In genomic region chr12:96448287-96448686, GRCh38 we compare ENCODE assay signal across 15 cellular contexts. TPM values are rescaled to one million over a fixed set of nuclear protein-coding genes. Genes with fewer than 3 reads are reported as not detected.
A peak's percentile ranks its signal among the peaks of the same experiment; 100 is the strongest.
DNase-seq lines count a peak whose midpoint lies in the region; ATAC-seq, FAIRE-seq and TF ChIP-seq lines count a peak whose summit lies in the region.
"Had no signal": no experiment of that assay in that cellular context is flagged by ENCODE, and none has a peak within 500 bp of the region (broad histone marks: within the 10 kb centered on the region; RNA-seq: fewer than 3 reads in every experiment).

No MANE protein-coding gene starts in this region.

- H3K27ac ChIP-seq in CD4-positive, alpha-beta T cell (ENCODE audit: low read depth, low read length) = no peak overlapping the region
- peak overlapping the region; percentile 96 for H3K27ac ChIP-seq in astrocyte (ENCODE audit: low read depth, low read length)
- H3K27ac ChIP-seq in keratinocyte (ENCODE audit: control insufficient read depth, insufficient read depth, low read length) = peak overlapping the region; percentile 93
- H3K27ac ChIP-seq: HL-60, sigmoid colon had no signal

- CTCF ChIA-PET in CD4-positive, alpha-beta T cell (lab: Charles Lee) = interaction anchor here (3.1 to 6.4 kb wide), 2 partner anchors 41 to 48 kb away, joined by 10 to 49 read pairs; partner anchors contain the start of genes CDK17 and CFAP54

- H3K9me3 Mint-ChIP-seq in CD4-positive, alpha-beta T cell = no peaks in the 10 kb centered on the region
- H3K9me3 Mint-ChIP-seq in astrocyte (ENCODE audit: unreplicated experiment) (peaks cover 12% of the 10 kb centered on the region), chondrocyte (ENCODE audit: low read depth) (peaks cover 13% of the 10 kb centered on the region)
- H3K9me3 Mint-ChIP-seq: CD8-positive, alpha-beta T cell; naive B cell had no signal

- peak overlapping the region; percentile 38 for H3K27ac Mint-ChIP-seq in CD4-positive, alpha-beta T cell
- H3K27ac Mint-ChIP-seq in astrocyte (ENCODE audit: unreplicated experiment) = peak overlapping the region; percentile 51
- no peak overlapping the region for H3K27ac Mint-ChIP-seq in chondrocyte (ENCODE audit: unreplicated experiment)
- H3K27ac Mint-ChIP-seq: CD8-positive, alpha-beta T cell had no signal

- no peaks in the 10 kb centered on the region for H3K9me3 ChIP-seq in CD4-positive, alpha-beta T cell (ENCODE audit: control insufficient read depth, low read length)
- H3K9me3 ChIP-seq in astrocyte (ENCODE audit: insufficient read depth, low read depth, low read length) (no peaks in the 10 kb centered on the region), keratinocyte (ENCODE audit: control insufficient read depth, low read depth, low read length) (no peaks in the 10 kb centered on the region)
- H3K9me3 ChIP-seq: sigmoid colon had no signal

- TF ChIP-seq POLR2A in lower leg skin (IDR thresholded peaks at IDR 0.05) = no peak

- H3K4me3 ChIP-seq in astrocyte (ENCODE audit: insufficient read depth, low read depth, low read length) (no peak overlapping the region), keratinocyte (ENCODE audit: control insufficient read depth in 2 of 3, extremely low read depth in 1 of 3, insufficient read depth in 2 of 3, low read depth in 1 of 3, low read length in 3 of 3) (no peak overlapping the region), lower leg skin (ENCODE audit: low read depth, poor library complexity, severe bottlenecking) (no peak overlapping the region)
- H3K4me3 ChIP-seq: sigmoid colon had no signal

- peaks cover 27% of the 10 kb centered on the region for H3K4me1 Mint-ChIP-seq in CD4-positive, alpha-beta T cell (ENCODE audit: low read depth)
- H3K4me1 Mint-ChIP-seq in astrocyte (ENCODE audit: low read depth, unreplicated experiment) (peaks cover 20% of the 10 kb centered on the region), chondrocyte (ENCODE audit: low read depth) (peaks cover 19% of the 10 kb centered on the region)

- no peak for DNase-seq in CD4-positive, alpha-beta T cell
- DNase-seq in HS-5 (ENCODE audit: low read depth) (peak; percentile 73), astrocyte (ENCODE audit: low read depth) (peak; percentile 82), keratinocyte (ENCODE audit: low read depth, low spot score) (no peak), chondrocyte (ENCODE audit: low spot score) (no peak), lower leg skin (ENCODE audit: low spot score in 2 of 2) (no peak), cerebellar nuclear complex (lab: John Stamatoyannopoulos, UW) (no peak)
- DNase-seq in effector CD4-positive, alpha-beta T cell = no peak
- DNase-seq: activated CD4-positive, alpha-beta T cell treated with anti-CD3 and anti-CD28 coated beads, Interleukin-2, amount 50 U/mL, for 4 hours; CD8-positive, alpha-beta T cell; central memory CD4-positive, alpha-beta T cell; naive B cell; NCI-H345; sigmoid colon had no signal

- ATAC-seq in CD4-positive, alpha-beta T cell (ENCODE audit: poor library complexity) = no peak
- ATAC-seq: CD8-positive, alpha-beta T cell had no signal

- H3K4me3 Mint-ChIP-seq in CD4-positive, alpha-beta T cell = no peak overlapping the region
- H3K4me3 Mint-ChIP-seq in astrocyte (ENCODE audit: unreplicated experiment) = no peak overlapping the region
- H3K4me3 Mint-ChIP-seq in chondrocyte (ENCODE audit: unreplicated experiment) = no peak overlapping the region
- H3K4me3 Mint-ChIP-seq: CD8-positive, alpha-beta T cell; naive B cell had no signal

- H3K36me3 Mint-ChIP-seq in CD4-positive, alpha-beta T cell (ENCODE audit: low read depth) = no peaks in the 10 kb centered on the region
- H3K36me3 Mint-ChIP-seq in astrocyte (ENCODE audit: low read depth, unreplicated experiment) (no peaks in the 10 kb centered on the region), chondrocyte (ENCODE audit: low read depth) (no peaks in the 10 kb centered on the region)
- H3K36me3 Mint-ChIP-seq: CD8-positive, alpha-beta T cell; naive B cell had no signal

- H3K4me2 ChIP-seq in astrocyte (ENCODE audit: low read length) (peak overlapping the region; percentile 0), keratinocyte (ENCODE audit: control insufficient read depth, extremely low read depth, insufficient read depth, low read depth, low read length) (peak overlapping the region; percentile 10)

- H4K20me1 ChIP-seq in astrocyte (ENCODE audit: insufficient read depth, low read length) (no peaks in the 10 kb centered on the region), keratinocyte (ENCODE audit: control insufficient read depth, extremely low read depth, insufficient read depth, low read length) (no peaks in the 10 kb centered on the region)

- H2AFZ ChIP-seq in astrocyte (ENCODE audit: low read depth, low read length) = no peak overlapping the region
- H2AFZ ChIP-seq in keratinocyte (ENCODE audit: control insufficient read depth, low read length) = peak overlapping the region; percentile 36

- intact Hi-C loops in CD4-positive, alpha-beta T cell (cut with DNase I, micrococcal nuclease) = loop anchor here (5.0 kb wide), 2 partner anchors 34 to 251 kb away; no protein-coding TSS in a partner anchor
- intact Hi-C loops in lower leg skin (cut with DNase I; ENCODE audit: low total_unique reads) = no loop called here

- peak overlapping the region; percentile 17 for H3K9ac ChIP-seq in astrocyte (ENCODE audit: low read length)
- peak overlapping the region; percentile 22 for H3K9ac ChIP-seq in keratinocyte (ENCODE audit: control insufficient read depth, extremely low read depth, insufficient read depth, low read length)

- no peaks in the 10 kb centered on the region for H3K27me3 Mint-ChIP-seq in CD4-positive, alpha-beta T cell
- H3K27me3 Mint-ChIP-seq in astrocyte (ENCODE audit: low read depth, unreplicated experiment) (no peaks in the 10 kb centered on the region), chondrocyte (ENCODE audit: low read depth) (no peaks in the 10 kb centered on the region)
- H3K27me3 Mint-ChIP-seq: naive B cell had no signal

- FAIRE-seq in astrocyte (lab: Jason Lieb, UNC) (no peak), keratinocyte (lab: Jason Lieb, UNC) (peak; percentile 77)

- H3K79me2 ChIP-seq in astrocyte (ENCODE audit: insufficient read depth, low read length) (no peaks in the 10 kb centered on the region), keratinocyte (ENCODE audit: control insufficient read depth, insufficient read depth, low read length) (no peaks in the 10 kb centered on the region)

- H3K4me1 ChIP-seq in astrocyte (ENCODE audit: insufficient read depth, low read length) (peaks cover 16% of the 10 kb centered on the region), keratinocyte (ENCODE audit: control insufficient read depth, extremely low read depth, insufficient read depth, low read length) (peaks cover 34% of the 10 kb centered on the region)
- H3K4me1 ChIP-seq: sigmoid colon had no signal

- H3K9me1 ChIP-seq in keratinocyte (ENCODE audit: control insufficient read depth, extremely low read depth, insufficient read depth, low read length) = no peaks in the 10 kb centered on the region

- 86 to 88% methylated on average over 3 of the region's 3 CpGs for WGBS in lower leg skin, 2 donors

- H3K36me3 ChIP-seq in astrocyte (ENCODE audit: insufficient read depth, low read length) (no peaks in the 10 kb centered on the region), keratinocyte (ENCODE audit: control insufficient read depth in 2 of 2, extremely low read depth in 1 of 2, insufficient read depth in 2 of 2, low read length in 2 of 2) (no peaks in the 10 kb centered on the region)
- H3K36me3 ChIP-seq: sigmoid colon had no signal

- H3K27me3 ChIP-seq in CD4-positive, alpha-beta T cell (ENCODE audit: control insufficient read depth, insufficient read depth, low read length) = no peaks in the 10 kb centered on the region
- H3K27me3 ChIP-seq in astrocyte (ENCODE audit: insufficient read depth, low read length) (no peaks in the 10 kb centered on the region), keratinocyte (ENCODE audit: control insufficient read depth, extremely low read depth, insufficient read depth, low read length) (no peaks in the 10 kb centered on the region)
- H3K27me3 ChIP-seq: sigmoid colon had no signal

- POLR2A ChIA-PET in CD4-positive, alpha-beta T cell (lab: Charles Lee) = no interaction called here

- dilution Hi-C loops in keratinocyte (cut with MboI; ENCODE audit: extremely low pct_ligation_motif_present, low sequenced_read_pairs) = no loop called here

- TF ChIP-seq CTCF in CD4-positive, alpha-beta T cell (IDR thresholded peaks at IDR 0.05) = no peak
- no peak for TF ChIP-seq CTCF in astrocyte (IDR thresholded peaks at IDR 0.05; ENCODE audit: insufficient read depth, low read depth, low read length)
- TF ChIP-seq CTCF in keratinocyte (optimal IDR thresholded peaks at IDR 0.05 in 1 of 3, IDR thresholded peaks at IDR 0.05 in 1 of 3, conservative IDR thresholded peaks at IDR 0.05 in 1 of 3; ENCODE audit: extremely low read depth in 1 of 3, insufficient read depth in 2 of 3, low read length in 3 of 3) = no peak
- no peak for TF ChIP-seq CTCF in chondrocyte (IDR thresholded peaks at IDR 0.05)
- no peak for TF ChIP-seq CTCF in lower leg skin (IDR thresholded peaks at IDR 0.05)

RNA-seq across cellular contexts. Expression of gene CFAP54, which starts 41.1 kb away (rescaled TPM):
- under 1 TPM; 0.20 to 0.22 TPM for total RNA-seq in CD4-positive, alpha-beta T cell
- total RNA-seq in astrocyte (0.62 and 1.1 TPM in 2 replicates), chondrocyte (0.15 to 1.1 TPM (median 0.44 TPM) in 3 replicates), lower leg skin (under 1 TPM in 2 of 4 donors, not detected in 2; 0.04 to 0.59 TPM)
- polyA plus RNA-seq in keratinocyte = 0.46 to 1.2 TPM (median 0.77 TPM) in 3 replicates
- 0.35 TPM for polyA plus RNA-seq in keratinocyte (2011; ENCODE audit: low read depth)
- 0.21 and 0.35 TPM in 2 replicates for polyA plus RNA-seq in keratinocyte (2011; cell fraction: cytosol; rRNA removed)
- 0.84 and 1.1 TPM in 2 replicates for polyA plus RNA-seq in keratinocyte (2011; cell fraction: nucleus; rRNA removed)
- polyA plus RNA-seq in keratinocyte (2012; ENCODE audit: low replicate concordance) = 0.89 TPM in 1 of 2 replicates, not detected in the other
- 0.79 to 4.8 TPM (median 4.4 TPM) in 3 replicates for polyA minus RNA-seq in keratinocyte
- polyA minus RNA-seq in keratinocyte (2011; cell fraction: cytosol; rRNA and poly(A)+ RNA removed) = 1.3 TPM
- 1.1 and 3.5 TPM in 2 replicates for polyA minus RNA-seq in keratinocyte (2011; cell fraction: nucleus; rRNA and poly(A)+ RNA removed)

RNA-seq across cellular contexts. Expression of gene CDK17, which starts 48.0 kb away (rescaled TPM):
- total RNA-seq in CD4-positive, alpha-beta T cell = 100 to 1,000 TPM; 112 to 113 TPM
- 53.0 and 64.2 TPM in 2 replicates for total RNA-seq in astrocyte
- 19.9 to 33.0 TPM (median 30.1 TPM) in 3 replicates for polyA plus RNA-seq in keratinocyte
- polyA plus RNA-seq in keratinocyte (2011; ENCODE audit: low read depth) = 12.3 TPM
- 11.9 and 32.5 TPM in 2 replicates for polyA plus RNA-seq in keratinocyte (2011; cell fraction: cytosol; rRNA removed)
- polyA plus RNA-seq in keratinocyte (2011; cell fraction: nucleus; rRNA removed) = 43.8 and 49.5 TPM in 2 replicates
- polyA plus RNA-seq in keratinocyte (2012; ENCODE audit: low replicate concordance) = 12.8 and 22.9 TPM in 2 replicates
- 9.7 to 82.1 TPM (median 49.8 TPM) in 3 replicates for polyA minus RNA-seq in keratinocyte
- 42.0 TPM for polyA minus RNA-seq in keratinocyte (2011; cell fraction: cytosol; rRNA and poly(A)+ RNA removed)
- polyA minus RNA-seq in keratinocyte (2011; cell fraction: nucleus; rRNA and poly(A)+ RNA removed) = 66.5 and 134 TPM in 2 replicates
- total RNA-seq in chondrocyte = 26.8 to 28.5 TPM (median 26.9 TPM) in 3 replicates
- total RNA-seq in lower leg skin = 10 to 100 TPM; 27.3 to 41.9 (median 30.8) TPM

Comparison
In these comparisons a context has a peak if more than half of its experiments do, and no peak if none do; other contexts are left out.
1. DNase-seq: peak in HS-5 (single experiment) and astrocyte (single experiment); none in CD4-positive, alpha-beta T cell (0 of 10), keratinocyte (single experiment), chondrocyte (single experiment), lower leg skin (0 of 2), cerebellar nuclear complex (0 of 2) and effector CD4-positive, alpha-beta T cell (single experiment).